Comparison of ENCODE assay signal across 8 cellular contexts in the genomic region with DNA sequence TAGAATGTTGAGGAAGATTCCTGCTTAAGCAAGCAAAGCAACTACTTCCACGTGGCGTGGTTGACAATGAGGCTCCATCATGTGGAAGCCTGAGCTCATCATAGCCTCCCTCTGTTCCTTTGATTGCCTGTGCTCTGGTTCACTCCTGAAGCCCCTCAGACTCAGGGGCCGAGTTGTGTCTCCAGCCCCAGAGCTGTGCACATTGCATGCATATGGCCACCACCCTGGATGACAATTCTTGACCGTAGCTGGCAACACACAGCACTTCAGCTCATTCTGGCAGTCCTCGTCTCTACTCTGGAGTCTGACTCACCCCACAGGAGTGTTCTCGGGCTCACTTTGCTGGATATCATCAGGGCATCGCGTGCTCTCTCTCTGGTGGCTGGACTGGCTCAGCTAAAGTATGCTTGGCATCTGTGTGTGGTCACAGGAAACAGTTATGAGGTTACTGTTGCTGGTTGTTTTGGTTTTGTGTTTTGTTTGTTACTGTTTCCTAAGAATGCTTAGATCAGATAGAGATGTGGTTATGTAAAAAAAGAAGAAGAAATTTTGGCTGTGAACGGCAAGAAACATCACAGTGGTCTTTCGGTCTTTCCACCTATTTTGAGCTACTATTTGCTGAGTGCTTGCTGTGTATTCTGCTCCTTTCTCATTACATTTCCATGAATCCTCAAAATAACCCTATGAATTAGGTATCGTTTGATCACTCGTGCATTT. TPM values are rescaled to one million over a fixed set of nuclear protein-coding genes. Genes with fewer than 3 reads are reported as not detected.
A peak's percentile ranks its signal among the peaks of the same experiment; 100 is the strongest.
DNase-seq lines count a peak whose midpoint lies in the region; ATAC-seq, FAIRE-seq and TF ChIP-seq lines count a peak whose summit lies in the region.

No MANE protein-coding gene starts in this region.

- H3K36me3 ChIP-seq in SJSA1 (no peaks in the 10 kb centered on the region), gastrocnemius medialis (no peaks in the 10 kb centered on the region), prostate gland (no peaks in the 10 kb centered on the region)

- intact Hi-C loops in gastrocnemius medialis (cut with DNase I; ENCODE audit: low total_unique reads) (no loop called here), prostate gland (cut with DNase I) (no loop called here)

- peaks cover 2% of the 10 kb centered on the region for H3K27me3 Mint-ChIP-seq in activated T-cell treated with anti-CD3 and anti-CD28 coated beads, Interleukin-2, amount 50 U/mL, for 4 hours (ENCODE audit: low read depth)

- no peaks in the 10 kb centered on the region for H3K4me1 Mint-ChIP-seq in activated T-cell treated with anti-CD3 and anti-CD28 coated beads, Interleukin-2, amount 50 U/mL, for 4 hours (ENCODE audit: low read depth)

- no peaks in the 10 kb centered on the region for H3K9me3 Mint-ChIP-seq in activated T-cell treated with anti-CD3 and anti-CD28 coated beads, Interleukin-2, amount 50 U/mL, for 4 hours

- no peaks in the 10 kb centered on the region for H3K36me3 Mint-ChIP-seq in activated T-cell treated with anti-CD3 and anti-CD28 coated beads, Interleukin-2, amount 50 U/mL, for 4 hours (ENCODE audit: insufficient read depth)

- TF ChIP-seq CTCF in gastrocnemius medialis (IDR thresholded peaks at IDR 0.05 in 4 of 5, conservative IDR thresholded peaks at IDR 0.05 in 1 of 5) = no peak
- no peak for TF ChIP-seq CTCF in prostate gland (IDR thresholded peaks at IDR 0.05)

- DNase-seq in H54 (ENCODE audit: insufficient read length, low spot score) (peak; percentile 86), SJSA1 (ENCODE audit: low read depth in 1 of 2, low spot score in 2 of 2) (peak; percentile 97 to 98), fibroblast of the conjunctiva (ENCODE audit: low read depth) (peak; percentile 90), gastrocnemius medialis (peak; percentile 38 to 75), prostate gland (ENCODE audit: low spot score) (no peak), SHP77 treated with DMSO at 0.1 percent for 48 hours (lab: John Stamatoyannopoulos, UW) (no peak)
- no peak for DNase-seq in activated T-cell treated with anti-CD3 and anti-CD28 coated beads, Interleukin-2, amount 50 U/mL, for 4 hours

- H3K27ac ChIP-seq in SJSA1 (peak overlapping the region; percentile 95), gastrocnemius medialis (no peak overlapping the region), prostate gland (no peak overlapping the region)

- peak; percentile 89 to 98 for ATAC-seq in gastrocnemius medialis
- ATAC-seq in GM21515 (IDR thresholded peaks at IDR 0.05; ENCODE audit: unreplicated experiment) = no peak
- ATAC-seq in activated T-cell treated with anti-CD3 and anti-CD28 coated beads, Interleukin-2, amount 50 U/mL, for 4 hours = no peak

- H3K4me1 ChIP-seq in SJSA1 (replicated peaks) (peaks cover 87% of the 10 kb centered on the region), gastrocnemius medialis (no peaks in the 10 kb centered on the region), prostate gland (replicated peaks) (no peaks in the 10 kb centered on the region)

- no peak overlapping the region for H3K4me3 Mint-ChIP-seq in activated T-cell treated with anti-CD3 and anti-CD28 coated beads, Interleukin-2, amount 50 U/mL, for 4 hours

- in situ Hi-C loops in gastrocnemius medialis (cut with MboI; ENCODE audit: low sequenced_read_pairs in 4 of 4) = loop anchor here in 2 of 4 donors (25.0 kb wide), 2 partner anchors 190 to 365 kb away; partner anchors contain the start of genes FOXL2 (in 1 of the 2) and FOXL2NB (in 1 of the 2)

- peak; percentile 91 for FAIRE-seq in H54 (lab: Jason Lieb, UNC)

- TF ChIP-seq POLR2A in H54 (IDR thresholded peaks at IDR 0.05; ENCODE audit: low read depth, low read length) (no peak), gastrocnemius medialis (IDR thresholded peaks at IDR 0.05) (no peak), prostate gland (IDR thresholded peaks at IDR 0.05) (no peak)

- H3K9me3 ChIP-seq in SJSA1 (replicated peaks) (no peaks in the 10 kb centered on the region), gastrocnemius medialis (no peaks in the 10 kb centered on the region), prostate gland (no peaks in the 10 kb centered on the region)

- H3K27me3 ChIP-seq in SJSA1 (replicated peaks) (no peaks in the 10 kb centered on the region), gastrocnemius medialis (no peaks in the 10 kb centered on the region), prostate gland (replicated peaks; ENCODE audit: insufficient read depth) (no peaks in the 10 kb centered on the region)

- 65% methylated on average over 12 of the region's 12 CpGs for WGBS in prostate gland

- H3K4me3 ChIP-seq in SJSA1 = no peak overlapping the region
- H3K4me3 ChIP-seq in gastrocnemius medialis = no peak overlapping the region
- no peak overlapping the region for H3K4me3 ChIP-seq in prostate gland

RNA-seq across cellular contexts. Expression of gene MRPS22, which starts 41.6 kb away (rescaled TPM):
- total RNA-seq in SJSA1 (2014; rRNA removed; shearing (Covaris generic)) = 75.3 and 103 TPM in 2 replicates
- total RNA-seq in gastrocnemius medialis = 100 to 1,000 TPM in 3 of 4 donors, 10 to 100 TPM in 1; 96.4 to 140 (median 116) TPM
- 10 to 100 TPM; 34.1 to 37.8 TPM for total RNA-seq in prostate gland
- 10 to 100 TPM; 59.4 to 77.6 (median 72.2) TPM for total RNA-seq in activated T-cell treated with anti-CD3 and anti-CD28 coated beads, Interleukin-2, amount 50 U/mL, for 4 hours

Comparison
In these comparisons a context has a peak if more than half of its experiments do, and no peak if none do; other contexts are left out.
1. DNase-seq: peak in H54 (single experiment), SJSA1 (2 of 2), fibroblast of the conjunctiva (single experiment) and gastrocnemius medialis (2 of 2); none in prostate gland (single experiment), activated T-cell treated with anti-CD3 and anti-CD28 coated beads, Interleukin-2, amount 50 U/mL, for 4 hours (single experiment) and SHP77 treated with DMSO at 0.1 percent for 48 hours (single experiment).
2. ATAC-seq: peak in gastrocnemius medialis (2 of 2); none in GM21515 (single experiment) and activated T-cell treated with anti-CD3 and anti-CD28 coated beads, Interleukin-2, amount 50 U/mL, for 4 hours (0 of 2).